In genomic region chr6:151391471-151392428, GRCh38 we compare ENCODE assay signal across 8 cellular contexts. TPM values are rescaled to one million over a fixed set of nuclear protein-coding genes. Genes with fewer than 3 reads are reported as not detected.
A peak's percentile ranks its signal among the peaks of the same experiment; 100 is the strongest.
DNase-seq lines count a peak whose midpoint lies in the region; ATAC-seq and TF ChIP-seq lines count a peak whose summit lies in the region.

ZBTB2 (minus strand) TSS chr6:151391559; CDS start chr6:151373637, 17,922 bp downstream.

- peak within 1 kb of the TSS; percentile 98 for H3K27ac Mint-ChIP-seq in T-helper 1 cell treated with Interleukin-12 subunit alpha and Interleukin-12 subunit beta and Interleukin-4 antibody, amounts not matched to agents 30 μg/mL and 1 μg/mL, for 36 hours

- H3K27me3 ChIP-seq in MM.1S (replicated peaks; ENCODE audit: insufficient read depth, low read length): no peaks in the 10 kb centered on the region
- no peaks in the 10 kb centered on the region for H3K27me3 ChIP-seq in adrenal gland

- H3K9me2 ChIP-seq in MM.1S (replicated peaks; ENCODE audit: insufficient read depth, low read length): no peaks in the 10 kb centered on the region

- H3K4me2 ChIP-seq in MM.1S (ENCODE audit: low read depth, low read length): peak within 1 kb of the TSS; percentile 87

- H3K4me3 Mint-ChIP-seq in T-helper 1 cell treated with Interleukin-12 subunit alpha and Interleukin-12 subunit beta and Interleukin-4 antibody, amounts not matched to agents 30 μg/mL and 1 μg/mL, for 36 hours: peak within 1 kb of the TSS; percentile 95

- peak within 1 kb of the TSS; percentile 93 for H3K27ac ChIP-seq in MM.1S (ENCODE audit: low read length)
- peak within 1 kb of the TSS; percentile 95 to 100 (median 98) for H3K27ac ChIP-seq in adrenal gland

- no peaks in the 10 kb centered on the region for H3K27me3 Mint-ChIP-seq in T-helper 1 cell treated with Interleukin-12 subunit alpha and Interleukin-12 subunit beta and Interleukin-4 antibody, amounts not matched to agents 30 μg/mL and 1 μg/mL, for 36 hours (ENCODE audit: low read depth)

- TF ChIP-seq CTCF in MM.1S (IDR thresholded peaks at IDR 0.05; ENCODE audit: low read length): no peak
- no peak for TF ChIP-seq CTCF in adrenal gland (IDR thresholded peaks at IDR 0.05)

- H3F3A ChIP-seq in MM.1S (ENCODE audit: insufficient read depth, low read length): peaks cover 25% of the 10 kb centered on the region

- H3K4me1 Mint-ChIP-seq in T-helper 1 cell treated with Interleukin-12 subunit alpha and Interleukin-12 subunit beta and Interleukin-4 antibody, amounts not matched to agents 30 μg/mL and 1 μg/mL, for 36 hours (ENCODE audit: low read depth): peaks cover 56% of the 10 kb centered on the region

- H4K20me1 ChIP-seq in MM.1S (ENCODE audit: insufficient read depth, low read length): no peaks in the 10 kb centered on the region

- WGBS in adrenal gland, 4 donors: 0 to 3% (median 1%) methylated on average over 11 to 50 of the region's 57 CpGs

- H3K9me3 ChIP-seq in MM.1S (replicated peaks; ENCODE audit: insufficient read depth, low read length) (no peaks in the 10 kb centered on the region), adrenal gland (replicated peaks in 1 of 3) (no peaks in the 10 kb centered on the region)

- no peak within 1 kb of the TSS for H2AFZ ChIP-seq in MM.1S (ENCODE audit: low read length)

- H3K36me3 ChIP-seq in MM.1S (replicated peaks; ENCODE audit: insufficient read depth, low read length): no peaks in the 10 kb centered on the region
- H3K36me3 ChIP-seq in adrenal gland (replicated peaks in 1 of 2): no peaks in the 10 kb centered on the region

- ATAC-seq in GM21723 (IDR thresholded peaks at IDR 0.05; ENCODE audit: unreplicated experiment) (peak; percentile 16), left ventricle myocardium superior (peak; percentile 9)

- peaks cover 24% of the 10 kb centered on the region for H3K36me3 Mint-ChIP-seq in T-helper 1 cell treated with Interleukin-12 subunit alpha and Interleukin-12 subunit beta and Interleukin-4 antibody, amounts not matched to agents 30 μg/mL and 1 μg/mL, for 36 hours (ENCODE audit: low read depth)

- DNase-seq in DMS114 treated with DMSO at 0.1 percent for 48 hours (lab: John Stamatoyannopoulos, UW; ENCODE audit: unreplicated experiment) (peak; percentile 47), MM.1S (peak; percentile 49), adrenal gland (peak; percentile 70 to 83 (median 76)), left ventricle myocardium superior (peak; percentile 81), posterior vena cava (ENCODE audit: low spot score) (peak; percentile 91), ureter (ENCODE audit: low spot score) (peak; percentile 76)

- peaks cover 72% of the 10 kb centered on the region for H3K79me2 ChIP-seq in MM.1S (ENCODE audit: low read length)

- peaks cover 5% of the 10 kb centered on the region; the same call in 1 of the 2 replicates for H3K4me1 ChIP-seq in MM.1S (ENCODE audit: low read length)
- peaks cover 42 to 58% of the 10 kb centered on the region in 2 donors for H3K4me1 ChIP-seq in adrenal gland (replicated peaks in 1 of 2)

- no peaks in the 10 kb centered on the region for H3K9me3 Mint-ChIP-seq in T-helper 1 cell treated with Interleukin-12 subunit alpha and Interleukin-12 subunit beta and Interleukin-4 antibody, amounts not matched to agents 30 μg/mL and 1 μg/mL, for 36 hours

- TF ChIP-seq POLR2A in adrenal gland (IDR thresholded peaks at IDR 0.05): peak in 1 of 2 donors; percentile 46

- H3K4me3 ChIP-seq in MM.1S (ENCODE audit: low read length) (peak within 1 kb of the TSS; percentile 68), adrenal gland (peak within 1 kb of the TSS; percentile 37 to 91 (median 78))

- intact Hi-C loops in adrenal gland (cut with DNase I): no loop called here
- intact Hi-C loops in left ventricle myocardium superior (cut with micrococcal nuclease): loop anchor here (5.0 kb wide), 1 partner anchor 66 kb away; no protein-coding TSS in a partner anchor
- intact Hi-C loops in posterior vena cava (cut with DNase I): no loop called here

- peak within 1 kb of the TSS; percentile 91 for H3K9ac ChIP-seq in MM.1S (ENCODE audit: low read length)

RNA-seq across cellular contexts. Expression of gene ZBTB2, which starts in this region (rescaled TPM):
- total RNA-seq in adrenal gland: 10 to 100 TPM in 2 of 8 donors, 1 to 10 TPM in 6; 4.9 to 11.0 (median 9.0) TPM
- 1 to 10 TPM; 7.1 to 8.6 (median 7.7) TPM for polyA plus RNA-seq in adrenal gland
- total RNA-seq in left ventricle myocardium superior: 5.2 TPM
- total RNA-seq in posterior vena cava: 1 to 10 TPM; 8.7 to 9.5 TPM
- total RNA-seq in ureter: 16.6 TPM

Comparison
In these comparisons a context has a peak if more than half of its experiments do, and no peak if none do; other contexts are left out.
1. Peak in every context shown above with its lines: DNase-seq, ATAC-seq, H3K4me3 ChIP-seq and H3K27ac ChIP-seq.